Comparison of ENCODE assay signal across 1 cellular context in genomic region chr16:27193300-27193990, GRCh38.
TF ChIP-seq lines count a peak whose summit lies in the region.

No MANE protein-coding gene starts in this region.

TF ChIP-seq in HepG2, 621 proteins besides CTCF, POLR2A, EP300 and RAD21:
- TF ChIP-seq SALL1 (CRISPR knock-in tag; IDR thresholded peaks at IDR 0.05): no peak
- no peak for TF ChIP-seq NRL (CRISPR knock-in tag; IDR thresholded peaks at IDR 0.05; ENCODE audit: borderline replicate concordance)
- TF ChIP-seq CREB1 (IDR thresholded peaks at IDR 0.05): no peak
- TF ChIP-seq CREB1 (CRISPR knock-in tag; IDR thresholded peaks at IDR 0.05): no peak
- no peak for TF ChIP-seq ZFP41 (CRISPR knock-in tag; IDR thresholded peaks at IDR 0.05; ENCODE audit: borderline replicate concordance)
- TF ChIP-seq HMGA1 (CRISPR knock-in tag; conservative IDR thresholded peaks at IDR 0.05): no peak
- TF ChIP-seq ZZZ3 (CRISPR knock-in tag; IDR thresholded peaks at IDR 0.05; ENCODE audit: borderline replicate concordance): no peak
- no peak for TF ChIP-seq ZNF331 (CRISPR knock-in tag; IDR thresholded peaks at IDR 0.05)
- no peak for TF ChIP-seq POLR2AphosphoS2 (IDR thresholded peaks at IDR 0.05; ENCODE audit: low read depth, low read length)
- TF ChIP-seq ZNF543 (CRISPR knock-in tag; IDR thresholded peaks at IDR 0.05): no peak
- TF ChIP-seq ZSCAN25 (CRISPR knock-in tag; IDR thresholded peaks at IDR 0.05): no peak
- TF ChIP-seq KLF9 (CRISPR knock-in tag; IDR thresholded peaks at IDR 0.05; ENCODE audit: low read depth): no peak
- no peak for TF ChIP-seq PBX2 (CRISPR knock-in tag; IDR thresholded peaks at IDR 0.05)
